21 cellular contexts compared by ENCODE assay signal in genomic region chr4:6498511-6499240, GRCh38. TPM values are rescaled to one million over a fixed set of nuclear protein-coding genes. Genes with fewer than 3 reads are reported as not detected.
"Had no signal": no experiment of that assay in that cellular context is flagged by ENCODE, and none has a peak within 500 bp of the region (broad histone marks: within the 10 kb centered on the region; RNA-seq: fewer than 3 reads in every experiment).

No MANE protein-coding gene starts in this region.

- H3K4me1 Mint-ChIP-seq: activated naive CD4-positive, alpha-beta T cell treated with anti-CD3 and anti-CD28 coated beads, Interleukin-2, amount 10 ng/mL, durations not matched to agents 7 days and 5 days; activated naive CD8-positive, alpha-beta T cell treated with anti-CD3 and anti-CD28 coated beads for 36 hours; activated T-helper 17 cell treated with anti-CD3 and anti-CD28 coated beads, Interleukin-2, amount 50 U/mL, for 72 hours had no signal

- H3K4me3 ChIP-seq: cardiac muscle cell, K562 had no signal

- H3K9me3 Mint-ChIP-seq: activated naive CD8-positive, alpha-beta T cell treated with anti-CD3 and anti-CD28 coated beads for 36 hours had no signal

- H3K27ac Mint-ChIP-seq: activated naive CD4-positive, alpha-beta T cell treated with anti-CD3 and anti-CD28 coated beads, Interleukin-2, amount 10 ng/mL, durations not matched to agents 7 days and 5 days; activated naive CD8-positive, alpha-beta T cell treated with anti-CD3 and anti-CD28 coated beads for 36 hours; activated T-helper 17 cell treated with anti-CD3 and anti-CD28 coated beads, Interleukin-2, amount 50 U/mL, for 72 hours; T-helper 1 cell treated with Interleukin-12 subunit alpha and Interleukin-12 subunit beta and Interleukin-4 antibody, amounts not matched to agents 30 μg/mL and 1 μg/mL, for 36 hours had no signal

- H3K27ac ChIP-seq: brain microvascular endothelial cell, cardiac muscle cell had no signal

- DNase-seq: activated CD4-positive, alpha-beta T cell treated with anti-CD3 and anti-CD28 coated beads for 4 hours; activated CD4-positive, alpha-beta T cell treated with anti-CD3 and anti-CD28 coated beads, Interleukin-2, amount 50 U/mL, for 48 hours; activated gamma-delta T cell treated with Interleukin-2 at 50 U/mL for 16 hours; activated naive CD4-positive, alpha-beta T cell treated with anti-CD3 and anti-CD28 coated beads, Interleukin-2, amount 10 ng/mL, durations not matched to agents 7 days and 5 days; activated naive CD8-positive, alpha-beta T cell treated with anti-CD3 and anti-CD28 coated beads for 36 hours; activated T-cell treated with anti-CD3 and anti-CD28 coated beads for 4 hours; activated T-cell treated with anti-CD3 and anti-CD28 coated beads, Interleukin-2, amount 50 U/mL, for 48 hours; brain microvascular endothelial cell; Karpas-422; MM.1S; NCI-H1105; NCI-H1436; NCI-H1694 treated with DMSO at 0.1 percent for 48 hours; NCI-H2029 treated with DMSO at 0.1 percent for 48 hours; NCI-H510A treated with DMSO at 0.1 percent for 48 hours; SHP77 had no signal

- H3K27me3 ChIP-seq: brain microvascular endothelial cell, cardiac muscle cell had no signal

- ATAC-seq: activated CD4-positive, CD25-positive, alpha-beta regulatory T cell treated with anti-CD3 and anti-CD28 coated beads, Interleukin-2, amount 50 U/mL, for 24 hours; activated T-helper 17 cell treated with anti-CD3 and anti-CD28 coated beads, Interleukin-2, amount 50 U/mL, for 72 hours; K562 had no signal

- H3K36me3 ChIP-seq: brain microvascular endothelial cell, cardiac muscle cell had no signal

- H3K36me3 Mint-ChIP-seq: activated naive CD4-positive, alpha-beta T cell treated with anti-CD3 and anti-CD28 coated beads, Interleukin-2, amount 10 ng/mL, durations not matched to agents 7 days and 5 days; activated naive CD8-positive, alpha-beta T cell treated with anti-CD3 and anti-CD28 coated beads for 36 hours had no signal

- H3K4me3 Mint-ChIP-seq: activated naive CD4-positive, alpha-beta T cell treated with anti-CD3 and anti-CD28 coated beads, Interleukin-2, amount 10 ng/mL, durations not matched to agents 7 days and 5 days; activated naive CD8-positive, alpha-beta T cell treated with anti-CD3 and anti-CD28 coated beads for 36 hours; activated T-helper 17 cell treated with anti-CD3 and anti-CD28 coated beads, Interleukin-2, amount 50 U/mL, for 72 hours; T-helper 1 cell treated with Interleukin-12 subunit alpha and Interleukin-12 subunit beta and Interleukin-4 antibody, amounts not matched to agents 30 μg/mL and 1 μg/mL, for 36 hours had no signal

RNA-seq across cellular contexts. Expression of gene PPP2R2C, which starts 26.3 kb away (rescaled TPM):
- total RNA-seq: activated naive CD8-positive, alpha-beta T cell treated with anti-CD3 and anti-CD28 coated beads for 36 hours; activated T-helper 17 cell treated with anti-CD3 and anti-CD28 coated beads, Interleukin-2, amount 50 U/mL, for 72 hours; cardiac muscle cell had no signal
